Comparison of ENCODE assay signal across 10 cellular contexts in the genomic region with DNA sequence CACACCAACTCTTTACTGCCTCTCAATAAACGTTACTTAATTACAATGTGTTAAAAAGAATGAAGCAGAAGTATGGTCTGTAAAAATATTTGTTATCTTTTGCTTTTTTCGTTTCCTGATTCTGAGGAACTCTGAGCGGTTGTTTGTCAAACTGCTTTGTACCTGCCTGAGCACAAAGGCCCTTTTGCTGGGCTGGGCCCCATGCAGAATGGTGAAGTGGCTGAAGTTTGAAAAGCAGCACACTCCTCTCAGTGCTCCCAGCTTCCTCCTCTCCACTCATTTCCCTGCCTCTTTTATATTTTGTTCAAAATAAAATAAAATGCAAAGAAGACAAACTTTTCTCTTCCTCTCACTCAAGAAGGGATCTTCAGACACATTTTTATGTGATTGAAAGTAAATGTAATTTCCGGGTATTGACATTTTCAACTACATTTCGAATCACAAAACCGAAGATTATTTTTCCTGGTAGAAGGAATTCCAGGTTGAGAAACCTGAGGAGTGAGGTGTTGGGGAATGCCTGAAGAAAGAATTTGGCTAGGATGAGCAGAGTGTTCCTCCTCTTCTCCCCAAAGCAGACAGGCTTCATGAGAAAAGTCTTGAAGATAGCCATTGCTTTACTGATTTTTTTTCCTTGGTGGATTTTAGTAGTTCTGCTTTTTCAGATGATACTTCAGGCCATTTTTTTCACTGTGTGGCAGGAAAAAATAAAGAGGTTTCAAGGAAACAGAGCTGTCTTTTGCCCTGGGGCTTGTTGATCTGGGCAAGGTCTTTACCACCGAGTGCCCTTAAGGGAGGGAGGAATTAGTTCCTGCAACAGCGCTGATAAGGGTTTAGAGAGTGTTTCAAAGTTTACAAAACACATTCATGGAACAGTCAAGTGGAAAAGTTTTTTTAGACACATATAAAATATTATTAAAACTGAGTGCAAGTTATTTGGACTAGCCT.
DNase-seq lines count a peak whose midpoint lies in the region; ATAC-seq, FAIRE-seq and TF ChIP-seq lines count a peak whose summit lies in the region.
"Had no signal": no experiment of that assay in that cellular context is flagged by ENCODE, and none has a peak within 500 bp of the region (broad histone marks: within the 10 kb centered on the region; RNA-seq: fewer than 3 reads in every experiment).

No MANE protein-coding gene starts in this region.

- CTCF ChIA-PET in SK-N-SH (lab: Yijun Ruan, JAX): interaction anchor here (0.8 kb wide), 1 partner anchor 11 kb away, joined by 3 read pairs; no protein-coding TSS in a partner anchor

- H3K9me3 Mint-ChIP-seq in activated naive CD4-positive, alpha-beta T cell treated with anti-CD3 and anti-CD28 coated beads, Interleukin-2, amount 50 U/mL, for 24 hours: peaks cover 16% of the 10 kb centered on the region

- TF ChIP-seq EP300 in SK-N-SH (IDR thresholded peaks at IDR 0.05; ENCODE audit: borderline replicate concordance in 1 of 2, low read depth in 1 of 2, low read length in 1 of 2): no peak

- H3K4me1 Mint-ChIP-seq in activated naive CD4-positive, alpha-beta T cell treated with anti-CD3 and anti-CD28 coated beads, Interleukin-2, amount 50 U/mL, for 24 hours: peaks cover 76% of the 10 kb centered on the region

- no peak for TF ChIP-seq RAD21 in SK-N-SH (IDR thresholded peaks at IDR 0.05; ENCODE audit: low read length)

- TF ChIP-seq CTCF in mucosa of descending colon (IDR thresholded peaks at IDR 0.05) (no peak), SK-N-SH (IDR thresholded peaks at IDR 0.05) (no peak)

- H3K4me2 ChIP-seq in SK-N-SH: no peak overlapping the region

- DNase-seq in EH (ENCODE audit: low read depth): peak; percentile 37
- DNase-seq in MV-4-11 (lab: John Stamatoyannopoulos, UW): peak; percentile 41
- DNase-seq in mucosa of descending colon: peak in 2 of 3 donors; percentile 59 to 61
- no peak for DNase-seq in SK-N-SH
- no peak for DNase-seq in HTR-8/SVneo (ENCODE audit: insufficient read length, low spot score)
- DNase-seq: esophagus squamous epithelium, NCI-H187 treated with DMSO at 0.1 percent for 48 hours had no signal

- H3K9me3 ChIP-seq in mucosa of descending colon: no peaks in the 10 kb centered on the region
- no peaks in the 10 kb centered on the region for H3K9me3 ChIP-seq in SK-N-SH
- H3K9me3 ChIP-seq: esophagus squamous epithelium had no signal

- H3K27ac ChIP-seq in SK-N-SH (ENCODE audit: low read depth in 2 of 2, low read length in 1 of 2): no peak overlapping the region
- H3K27ac ChIP-seq: esophagus squamous epithelium had no signal

- peaks cover 14% of the 10 kb centered on the region for H3K4me1 ChIP-seq in mucosa of descending colon (ENCODE audit: low read depth)
- peaks cover 0 to 13% of the 10 kb centered on the region in 2 experiments; a peak in 3 of 4 replicates for H3K4me1 ChIP-seq in SK-N-SH (ENCODE audit: control insufficient read depth in 1 of 2, insufficient read depth in 2 of 2, low read depth in 1 of 2, low read length in 1 of 2)

- ATAC-seq in mucosa of descending colon: peak; percentile 89
- no peak for ATAC-seq in HG02642 (IDR thresholded peaks at IDR 0.05; ENCODE audit: poor library complexity, unreplicated experiment)
- no peak for ATAC-seq in HG02763 (IDR thresholded peaks at IDR 0.05; ENCODE audit: unreplicated experiment)

- H2AFZ ChIP-seq in SK-N-SH (ENCODE audit: low read depth): no peak overlapping the region

- H3K36me3 ChIP-seq in mucosa of descending colon (ENCODE audit: low read depth) (no peaks in the 10 kb centered on the region), SK-N-SH (replicated peaks in 1 of 2; ENCODE audit: control insufficient read depth in 1 of 2, insufficient read depth in 2 of 2, low read length in 1 of 2) (no peaks in the 10 kb centered on the region)
- H3K36me3 ChIP-seq: esophagus squamous epithelium had no signal

- no peak overlapping the region for H3K9ac ChIP-seq in SK-N-SH

- no peaks in the 10 kb centered on the region for H3K27me3 Mint-ChIP-seq in activated naive CD4-positive, alpha-beta T cell treated with anti-CD3 and anti-CD28 coated beads, Interleukin-2, amount 50 U/mL, for 24 hours

- H3K79me2 ChIP-seq in SK-N-SH (ENCODE audit: insufficient read depth): no peaks in the 10 kb centered on the region

- FAIRE-seq in HTR-8/SVneo (lab: Jason Lieb, UNC): no peak

- H3F3A ChIP-seq in SK-N-SH (replicated peaks; ENCODE audit: insufficient read depth): peaks cover 8% of the 10 kb centered on the region

- no peaks in the 10 kb centered on the region for H4K20me1 ChIP-seq in SK-N-SH (ENCODE audit: insufficient read depth)

- H3K4me3 ChIP-seq in mucosa of descending colon (no peak overlapping the region), SK-N-SH (ENCODE audit: low read depth in 2 of 2, low read length in 1 of 2) (no peak overlapping the region)
- H3K4me3 ChIP-seq: esophagus squamous epithelium had no signal

- 79% methylated on average over 8 of the region's 8 CpGs for WGBS in SK-N-SH (ENCODE audit: low lambda C conversion rate)

- POLR2A ChIA-PET in SK-N-SH (lab: Yijun Ruan, JAX): no interaction called here

- H3K4me3 Mint-ChIP-seq in activated naive CD4-positive, alpha-beta T cell treated with anti-CD3 and anti-CD28 coated beads, Interleukin-2, amount 50 U/mL, for 24 hours: peak overlapping the region; percentile 57

- intact Hi-C loops in mucosa of descending colon (cut with DNase I, micrococcal nuclease): no loop called here

- no peaks in the 10 kb centered on the region for H3K9me2 ChIP-seq in SK-N-SH

- H3K36me3 Mint-ChIP-seq in activated naive CD4-positive, alpha-beta T cell treated with anti-CD3 and anti-CD28 coated beads, Interleukin-2, amount 50 U/mL, for 24 hours: peaks cover 4% of the 10 kb centered on the region

- H3K27me3 ChIP-seq in SK-N-SH (ENCODE audit: insufficient read depth): no peaks in the 10 kb centered on the region
- H3K27me3 ChIP-seq: esophagus squamous epithelium had no signal

- peak overlapping the region; percentile 96 for H3K27ac Mint-ChIP-seq in activated naive CD4-positive, alpha-beta T cell treated with anti-CD3 and anti-CD28 coated beads, Interleukin-2, amount 50 U/mL, for 24 hours

TF ChIP-seq in SK-N-SH, 30 proteins besides CTCF, POLR2A, EP300 and RAD21:
- TF ChIP-seq TEAD4 (IDR thresholded peaks at IDR 0.05; ENCODE audit: borderline replicate concordance, insufficient read depth) (no peak), RFX5 (IDR thresholded peaks at IDR 0.05; ENCODE audit: low read length) (no peak), MXI1 (IDR thresholded peaks at IDR 0.05; ENCODE audit: low read depth, low read length) (no peak), RCOR1 (IDR thresholded peaks at IDR 0.05; ENCODE audit: low read length) (no peak), NRF1 (IDR thresholded peaks at IDR 0.05; ENCODE audit: low read depth, low read length) (no peak), YY1 (IDR thresholded peaks at IDR 0.05; ENCODE audit: low read depth) (no peak), POLR2AphosphoS5 (IDR thresholded peaks at IDR 0.05; ENCODE audit: low read depth, low read length) (no peak), FOSL2 (IDR thresholded peaks at IDR 0.05; ENCODE audit: borderline replicate concordance, low read depth) (no peak), GATA2 (CRISPR knock-in tag; IDR thresholded peaks at IDR 0.05) (no peak), SMC3 (IDR thresholded peaks at IDR 0.05; ENCODE audit: low read depth, low read length) (no peak), NFIC (IDR thresholded peaks at IDR 0.05; ENCODE audit: borderline replicate concordance) (no peak), JUND (IDR thresholded peaks at IDR 0.05) (no peak), FOXM1 (IDR thresholded peaks at IDR 0.05; ENCODE audit: low read depth) (no peak)
- TF ChIP-seq, protein P1, sequence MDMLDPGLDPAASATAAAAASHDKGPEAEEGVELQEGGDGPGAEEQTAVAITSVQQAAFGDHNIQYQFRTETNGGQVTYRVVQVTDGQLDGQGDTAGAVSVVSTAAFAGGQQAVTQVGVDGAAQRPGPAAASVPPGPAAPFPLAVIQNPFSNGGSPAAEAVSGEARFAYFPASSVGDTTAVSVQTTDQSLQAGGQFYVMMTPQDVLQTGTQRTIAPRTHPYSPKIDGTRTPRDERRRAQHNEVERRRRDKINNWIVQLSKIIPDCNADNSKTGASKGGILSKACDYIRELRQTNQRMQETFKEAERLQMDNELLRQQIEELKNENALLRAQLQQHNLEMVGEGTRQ (IDR thresholded peaks at IDR 0.05; ENCODE audit: borderline replicate concordance, low read depth, low read length): no peak
- TF ChIP-seq, protein P2, sequence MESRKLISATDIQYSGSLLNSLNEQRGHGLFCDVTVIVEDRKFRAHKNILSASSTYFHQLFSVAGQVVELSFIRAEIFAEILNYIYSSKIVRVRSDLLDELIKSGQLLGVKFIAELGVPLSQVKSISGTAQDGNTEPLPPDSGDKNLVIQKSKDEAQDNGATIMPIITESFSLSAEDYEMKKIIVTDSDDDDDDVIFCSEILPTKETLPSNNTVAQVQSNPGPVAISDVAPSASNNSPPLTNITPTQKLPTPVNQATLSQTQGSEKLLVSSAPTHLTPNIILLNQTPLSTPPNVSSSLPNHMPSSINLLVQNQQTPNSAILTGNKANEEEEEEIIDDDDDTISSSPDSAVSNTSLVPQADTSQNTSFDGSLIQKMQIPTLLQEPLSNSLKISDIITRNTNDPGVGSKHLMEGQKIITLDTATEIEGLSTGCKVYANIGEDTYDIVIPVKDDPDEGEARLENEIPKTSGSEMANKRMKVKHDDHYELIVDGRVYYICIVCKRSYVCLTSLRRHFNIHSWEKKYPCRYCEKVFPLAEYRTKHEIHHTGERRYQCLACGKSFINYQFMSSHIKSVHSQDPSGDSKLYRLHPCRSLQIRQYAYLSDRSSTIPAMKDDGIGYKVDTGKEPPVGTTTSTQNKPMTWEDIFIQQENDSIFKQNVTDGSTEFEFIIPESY (IDR thresholded peaks at IDR 0.05; ENCODE audit: borderline replicate concordance, low read depth): no peak
TF ChIP-seq in SK-N-SH: peak in this region for 0.

Comparison
In these comparisons a context has a peak if more than half of its experiments do, and no peak if none do; other contexts are left out.
1. DNase-seq: peak in EH (single experiment), MV-4-11 (single experiment) and mucosa of descending colon (2 of 3); none in SK-N-SH (single experiment) and HTR-8/SVneo (single experiment).